In the genomic region with DNA sequence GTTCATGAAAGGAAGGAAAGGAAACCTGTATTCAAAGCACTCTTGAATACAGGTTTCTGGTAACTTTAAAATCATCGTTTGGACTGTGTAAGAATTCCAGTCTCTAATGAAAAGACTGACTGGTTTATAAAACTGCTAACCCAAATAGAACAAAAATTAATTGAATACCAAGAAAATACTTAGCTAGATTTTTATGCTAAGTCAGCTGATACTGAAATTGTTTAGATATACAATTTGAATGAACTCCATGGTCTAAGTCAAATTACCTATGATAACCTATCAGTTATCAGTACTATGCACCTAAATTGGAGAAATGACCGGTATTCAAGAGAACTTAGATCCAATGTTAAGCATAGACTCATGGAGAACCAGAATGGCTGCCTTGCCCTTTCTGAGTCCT, we compare ENCODE assay signal across 28 cellular contexts.
"Had no signal": no experiment of that assay in that cellular context is flagged by ENCODE, and none has a peak within 500 bp of the region (broad histone marks: within the 10 kb centered on the region; RNA-seq: fewer than 3 reads in every experiment).

No MANE protein-coding gene starts in this region.

- H2AFZ ChIP-seq: hepatocyte had no signal

- H3K9me3 ChIP-seq: colonic mucosa, esophagus muscularis mucosa, esophagus squamous epithelium, gastrocnemius medialis, gastroesophageal sphincter, heart left ventricle had no signal

- ATAC-seq: effector memory CD8-positive, alpha-beta T cell; esophagus mucosa; foreskin keratinocyte; gastrocnemius medialis; gastroesophageal sphincter; heart left ventricle; heart right ventricle had no signal

- H3K4me1 ChIP-seq: colonic mucosa, esophagus muscularis mucosa, esophagus squamous epithelium, foreskin keratinocyte, gastrocnemius medialis, gastroesophageal sphincter, heart left ventricle, heart right ventricle had no signal

- H3K27me3 ChIP-seq: colonic mucosa, esophagus muscularis mucosa, esophagus squamous epithelium, foreskin keratinocyte, gastrocnemius medialis, gastroesophageal sphincter, heart left ventricle, heart right ventricle, hepatocyte had no signal

- H3K4me3 ChIP-seq: colonic mucosa, coronary artery, dorsolateral prefrontal cortex, esophagus muscularis mucosa, esophagus squamous epithelium, gastrocnemius medialis, gastroesophageal sphincter, heart left ventricle, heart right ventricle, hepatocyte had no signal

- H3K79me2 ChIP-seq: hepatocyte had no signal

- H3K36me3 ChIP-seq: colonic mucosa, esophagus muscularis mucosa, esophagus squamous epithelium, gastrocnemius medialis, gastroesophageal sphincter, heart left ventricle, heart right ventricle had no signal

- FAIRE-seq: endometrium, endothelial cell of umbilical vein, frontal cortex had no signal

- H3K4me2 ChIP-seq: hepatocyte had no signal

- DNase-seq: colonic mucosa; cortex of kidney; dermis blood vessel endothelial cell; dorsolateral prefrontal cortex; effector CD4-positive, alpha-beta T cell; effector CD8-positive, alpha-beta T cell; effector memory CD4-positive, alpha-beta T cell; effector memory CD8-positive, alpha-beta T cell; endodermal cell; erythroblast; esophagus squamous epithelium; foreskin fibroblast; foreskin keratinocyte; foreskin melanocyte; gastrocnemius medialis; glutamatergic neuron; head of caudate nucleus; heart left ventricle; heart right ventricle had no signal

- H3K27ac ChIP-seq: colonic mucosa, coronary artery, dorsolateral prefrontal cortex, epithelial cell of prostate, esophagus muscularis mucosa, esophagus squamous epithelium, foreskin keratinocyte, gastrocnemius medialis, gastroesophageal sphincter, heart left ventricle, heart right ventricle, hepatocyte had no signal
